Comparison of ENCODE assay signal across 7 cellular contexts in genomic region chr6:16320533-16321340, GRCh38.
DNase-seq lines count a peak whose midpoint lies in the region; ATAC-seq and TF ChIP-seq lines count a peak whose summit lies in the region.

No MANE protein-coding gene starts in this region.

- no peak for TF ChIP-seq POLR2A in stomach (IDR thresholded peaks at IDR 0.05)

- intact Hi-C loops in activated T-helper 1 cell treated with anti-CD3 and anti-CD28 coated beads, Interleukin-12 subunit alpha, Interleukin-12 subunit beta, Interleukin-2, Interleukin-4 antibody, amounts not matched to agents 30 ng/mL and 10 ng/mL and 1 ng/mL, durations not matched to agents 14 hours and 24 hours and 36 hours (cut with micrococcal nuclease), result loop anchor here (1.0 to 10.0 kb wide), 11 partner anchors 82 to 1384 kb away; partner anchors contain the start of genes ATXN1, GMPR and NUP153
- intact Hi-C loops in left ventricle myocardium superior (cut with micrococcal nuclease), result no loop called here
- intact Hi-C loops in stomach (cut with DNase I; ENCODE audit: low total_unique reads), result no loop called here

- H3K9me3 Mint-ChIP-seq in IgD-negative memory B cell, result peaks cover 0 to 2% (median 0%) of the 10 kb centered on the region in 3 donors
- no peaks in the 10 kb centered on the region for H3K9me3 Mint-ChIP-seq in activated T-helper 1 cell treated with anti-CD3 and anti-CD28 coated beads, Interleukin-12 subunit alpha, Interleukin-12 subunit beta, Interleukin-2, Interleukin-4 antibody, amounts not matched to agents 30 ng/mL and 10 ng/mL and 1 ng/mL, durations not matched to agents 14 hours and 24 hours and 36 hours

- H3K27ac ChIP-seq in stomach, result peak overlapping the region; percentile 34 to 89 (median 83)

- WGBS in stomach, 5 donors, result 77 to 86% (median 84%) methylated on average over 21 of the region's 21 CpGs

- peaks cover 23 to 32% (median 25%) of the 10 kb centered on the region in 3 donors for H3K4me1 Mint-ChIP-seq in IgD-negative memory B cell
- peaks cover 83% of the 10 kb centered on the region for H3K4me1 Mint-ChIP-seq in activated T-helper 1 cell treated with anti-CD3 and anti-CD28 coated beads, Interleukin-12 subunit alpha, Interleukin-12 subunit beta, Interleukin-2, Interleukin-4 antibody, amounts not matched to agents 30 ng/mL and 10 ng/mL and 1 ng/mL, durations not matched to agents 14 hours and 24 hours and 36 hours (ENCODE audit: low read depth)

- peak overlapping the region in 2 of 3 donors; percentile 13 to 73 for H3K27ac Mint-ChIP-seq in IgD-negative memory B cell
- H3K27ac Mint-ChIP-seq in activated T-helper 1 cell treated with anti-CD3 and anti-CD28 coated beads, Interleukin-12 subunit alpha, Interleukin-12 subunit beta, Interleukin-2, Interleukin-4 antibody, amounts not matched to agents 30 ng/mL and 10 ng/mL and 1 ng/mL, durations not matched to agents 14 hours and 24 hours and 36 hours, result peak overlapping the region; percentile 81

- H3K36me3 ChIP-seq in stomach, result peaks cover 0 to 10% (median 3%) of the 10 kb centered on the region in 4 donors

- ATAC-seq in left ventricle myocardium superior, result peak; percentile 55
- ATAC-seq in HG03108 (IDR thresholded peaks at IDR 0.05; ENCODE audit: unreplicated experiment), result no peak

- no peaks in the 10 kb centered on the region for H3K9me3 ChIP-seq in stomach

- no peak for TF ChIP-seq EP300 in stomach (IDR thresholded peaks at IDR 0.05)

- peak overlapping the region in 3 of 4 donors; percentile 1 to 18 (median 10) for H3K4me3 ChIP-seq in stomach

- no peak for DNase-seq in activated T-helper 1 cell treated with anti-CD3 and anti-CD28 coated beads, Interleukin-12 subunit alpha, Interleukin-12 subunit beta, Interleukin-2, Interleukin-4 antibody, amounts not matched to agents 30 ng/mL and 10 ng/mL and 1 ng/mL, durations not matched to agents 14 hours and 24 hours and 36 hours (ENCODE audit: low spot score)
- peak; percentile 40 for DNase-seq in left ventricle myocardium superior
- no peak for DNase-seq in stomach
- DNase-seq in LoVo (ENCODE audit: low spot score), result no peak
- DNase-seq in retina, result no peak

- no peak for TF ChIP-seq CTCF in stomach (IDR thresholded peaks at IDR 0.05)

- no peaks in the 10 kb centered on the region for H3K27me3 ChIP-seq in stomach

- H3K4me3 Mint-ChIP-seq in IgD-negative memory B cell, result peak overlapping the region in 2 of 4 donors; percentile 23 to 89
- peak overlapping the region; percentile 56 for H3K4me3 Mint-ChIP-seq in activated T-helper 1 cell treated with anti-CD3 and anti-CD28 coated beads, Interleukin-12 subunit alpha, Interleukin-12 subunit beta, Interleukin-2, Interleukin-4 antibody, amounts not matched to agents 30 ng/mL and 10 ng/mL and 1 ng/mL, durations not matched to agents 14 hours and 24 hours and 36 hours

- H3K27me3 Mint-ChIP-seq in IgD-negative memory B cell, result no peaks in the 10 kb centered on the region
- H3K27me3 Mint-ChIP-seq in activated T-helper 1 cell treated with anti-CD3 and anti-CD28 coated beads, Interleukin-12 subunit alpha, Interleukin-12 subunit beta, Interleukin-2, Interleukin-4 antibody, amounts not matched to agents 30 ng/mL and 10 ng/mL and 1 ng/mL, durations not matched to agents 14 hours and 24 hours and 36 hours (ENCODE audit: insufficient read depth), result no peaks in the 10 kb centered on the region

- peaks cover 19 to 70% (median 43%) of the 10 kb centered on the region in 4 donors for H3K4me1 ChIP-seq in stomach

- H3K36me3 Mint-ChIP-seq in IgD-negative memory B cell, result peaks cover 2% of the 10 kb centered on the region
- peaks cover 26% of the 10 kb centered on the region for H3K36me3 Mint-ChIP-seq in activated T-helper 1 cell treated with anti-CD3 and anti-CD28 coated beads, Interleukin-12 subunit alpha, Interleukin-12 subunit beta, Interleukin-2, Interleukin-4 antibody, amounts not matched to agents 30 ng/mL and 10 ng/mL and 1 ng/mL, durations not matched to agents 14 hours and 24 hours and 36 hours (ENCODE audit: low read depth)
